8 cellular contexts compared by ENCODE assay signal in the genomic region with DNA sequence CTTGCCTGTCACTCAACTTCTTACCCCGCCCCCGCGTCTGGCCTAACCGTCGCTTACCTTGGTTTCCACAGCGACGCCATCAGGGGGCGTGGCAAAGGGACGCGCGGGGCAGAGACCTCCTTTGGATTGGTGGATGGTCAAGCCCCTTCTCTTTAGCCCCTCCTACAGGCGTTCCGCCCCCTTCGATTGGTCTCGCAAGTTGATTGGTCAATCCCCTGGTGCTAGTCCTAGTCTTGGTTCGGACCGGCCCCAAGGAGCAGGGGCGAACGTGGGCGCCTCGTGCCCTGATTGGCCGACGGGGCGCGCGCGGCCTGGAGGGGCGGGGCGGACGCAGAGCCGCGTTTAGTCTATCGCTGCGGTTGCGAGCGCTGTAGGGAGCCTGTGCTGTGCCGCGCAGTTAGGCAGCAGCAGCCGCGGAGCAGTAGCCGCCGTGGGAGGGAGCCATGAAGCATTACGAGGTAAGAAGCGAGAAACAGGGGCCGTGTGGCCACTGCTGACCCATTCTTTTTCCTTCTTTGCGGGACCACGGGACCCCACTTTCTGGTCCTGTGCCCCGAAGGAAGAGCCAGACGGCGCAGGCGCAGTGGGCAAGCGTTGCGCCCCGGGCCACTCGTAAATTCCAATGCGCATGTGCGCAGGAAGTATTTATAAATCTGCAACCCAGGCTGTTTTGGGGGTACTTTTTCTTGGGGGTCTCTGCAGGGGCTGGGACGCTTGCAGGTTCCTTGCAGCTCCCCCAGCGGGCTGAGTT. TPM values are rescaled to one million over a fixed set of nuclear protein-coding genes. Genes with fewer than 3 reads are reported as not detected.
A peak's percentile ranks its signal among the peaks of the same experiment; 100 is the strongest.
DNase-seq lines count a peak whose midpoint lies in the region; ATAC-seq, FAIRE-seq and TF ChIP-seq lines count a peak whose summit lies in the region.

A gene with protein sequence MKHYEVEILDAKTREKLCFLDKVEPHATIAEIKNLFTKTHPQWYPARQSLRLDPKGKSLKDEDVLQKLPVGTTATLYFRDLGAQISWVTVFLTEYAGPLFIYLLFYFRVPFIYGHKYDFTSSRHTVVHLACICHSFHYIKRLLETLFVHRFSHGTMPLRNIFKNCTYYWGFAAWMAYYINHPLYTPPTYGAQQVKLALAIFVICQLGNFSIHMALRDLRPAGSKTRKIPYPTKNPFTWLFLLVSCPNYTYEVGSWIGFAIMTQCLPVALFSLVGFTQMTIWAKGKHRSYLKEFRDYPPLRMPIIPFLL (plus strand): TSS at position 341 of the 751 bp plus-strand sequence. CDS start 103 bp downstream, at position 444.

- ATAC-seq in HG02852 (IDR thresholded peaks at IDR 0.05; ENCODE audit: unreplicated experiment): peak; percentile 90

- DNase-seq in GM12892 (ENCODE audit: insufficient read length) (peak; percentile 90), NCI-H146 (lab: John Stamatoyannopoulos, UW) (peak; percentile 100), T-helper 1 cell (peak; percentile 98 to 100 (median 100)), adrenal gland (peak; percentile 100), cardiac septum (ENCODE audit: low spot score) (peak; percentile 100), pons (ENCODE audit: low spot score) (peak; percentile 100), type B pancreatic cell (ENCODE audit: extremely low spot score, unreplicated experiment) (peak; percentile 99)

- peak within 1 kb of the TSS; percentile 79 to 98 (median 87) for H3K27ac ChIP-seq in adrenal gland

- TF ChIP-seq CTCF in adrenal gland (IDR thresholded peaks at IDR 0.05): no peak
- TF ChIP-seq CTCF in type B pancreatic cell (conservative IDR thresholded peaks at IDR 0.05): no peak

- intact Hi-C loops in adrenal gland (cut with DNase I): no loop called here
- intact Hi-C loops in cardiac septum (cut with DNase I): no loop called here

- H3K27ac Mint-ChIP-seq in type B pancreatic cell: peak within 1 kb of the TSS; percentile 97

- H3K4me3 ChIP-seq in adrenal gland: peak within 1 kb of the TSS; percentile 40 to 87 (median 62)

- no peaks in the 10 kb centered on the region for H3K9me3 ChIP-seq in adrenal gland (replicated peaks in 1 of 3)

- peaks cover 19% of the 10 kb centered on the region for H3K4me1 Mint-ChIP-seq in type B pancreatic cell (ENCODE audit: unreplicated experiment)

- peak; percentile 96 for FAIRE-seq in GM12892 (lab: Jason Lieb, UNC)

- TF ChIP-seq POLR2A in GM12892 (IDR thresholded peaks at IDR 0.05; ENCODE audit: low read depth, low read length): peak; percentile 98
- TF ChIP-seq POLR2A in adrenal gland (IDR thresholded peaks at IDR 0.05): peak; percentile 98 to 100

- H3K27me3 Mint-ChIP-seq in type B pancreatic cell: no peaks in the 10 kb centered on the region

- H3K27me3 ChIP-seq in adrenal gland: no peaks in the 10 kb centered on the region

- H3K36me3 Mint-ChIP-seq in type B pancreatic cell: peaks cover 3% of the 10 kb centered on the region

- peaks cover 33 to 46% of the 10 kb centered on the region in 2 donors for H3K4me1 ChIP-seq in adrenal gland (replicated peaks in 1 of 2)

- H3K36me3 ChIP-seq in adrenal gland (replicated peaks in 1 of 2): no peaks in the 10 kb centered on the region

- H3K9me3 Mint-ChIP-seq in type B pancreatic cell: no peaks in the 10 kb centered on the region

- peak within 1 kb of the TSS; percentile 99 for H3K4me3 Mint-ChIP-seq in type B pancreatic cell

- WGBS in adrenal gland, 4 donors: 0% methylated on average over 29 to 59 of the region's 59 CpGs

RNA-seq across cellular contexts. Expression of the gene that starts here (rescaled TPM):
- 29.1 TPM for polyA plus RNA-seq in GM12892 (2012; ENCODE audit: missing spikeins)
- 100 to 1,000 TPM; 142 to 282 (median 212) TPM for total RNA-seq in adrenal gland
- polyA plus RNA-seq in adrenal gland: 100 to 1,000 TPM; 212 to 610 (median 550) TPM
- 62.0 TPM for total RNA-seq in cardiac septum
- total RNA-seq in type B pancreatic cell (ENCODE audit: low replicate concordance): 171 and 240 TPM in 2 replicates

Comparison
In these comparisons a context has a peak if more than half of its experiments do, and no peak if none do; other contexts are left out.
1. Peak in every context shown above with its lines: DNase-seq, ATAC-seq, H3K4me3 ChIP-seq and H3K27ac ChIP-seq.